ENCODE assay signal across 13 cellular contexts in genomic region chr5:103444333-103445038, GRCh38.
DNase-seq lines count a peak whose midpoint lies in the region; ATAC-seq, FAIRE-seq and TF ChIP-seq lines count a peak whose summit lies in the region.
"Had no signal": no experiment of that assay in that cellular context is flagged by ENCODE, and none has a peak within 500 bp of the region (broad histone marks: within the 10 kb centered on the region; RNA-seq: fewer than 3 reads in every experiment).

No MANE protein-coding gene starts in this region.

- TF ChIP-seq POLR2A in GM12892 (IDR thresholded peaks at IDR 0.05; ENCODE audit: low read depth, low read length), result no peak

- H3K4me3 Mint-ChIP-seq in immature natural killer cell, result no peak overlapping the region
- H3K4me3 Mint-ChIP-seq: activated naive CD8-positive, alpha-beta T cell; T-helper 2 cell treated with Interferon-gamma antibody and Interleukin-4, amounts not matched to agents 5 μg/mL and 100 μg/mL, for 36 hours had no signal

- no peak overlapping the region for H3K27ac Mint-ChIP-seq in immature natural killer cell
- H3K27ac Mint-ChIP-seq: activated naive CD8-positive, alpha-beta T cell; T-helper 2 cell treated with Interferon-gamma antibody and Interleukin-4, amounts not matched to agents 5 μg/mL and 100 μg/mL, for 36 hours had no signal

- FAIRE-seq in GM12892 (lab: Jason Lieb, UNC) (peak; percentile 79), keratinocyte (lab: Jason Lieb, UNC) (peak; percentile 53)

- H3K9me3 Mint-ChIP-seq in immature natural killer cell, result peaks cover 4 to 11% (median 8%) of the 10 kb centered on the region in 6 donors

- no peaks in the 10 kb centered on the region for H3K79me2 ChIP-seq in MM.1S (ENCODE audit: low read length)
- no peaks in the 10 kb centered on the region for H3K79me2 ChIP-seq in keratinocyte (ENCODE audit: control insufficient read depth, insufficient read depth, low read length)

- H2AFZ ChIP-seq in MM.1S (ENCODE audit: low read length) (peak overlapping the region; percentile 67), keratinocyte (ENCODE audit: control insufficient read depth, low read length) (peak overlapping the region; percentile 95)

- H3K9me3 ChIP-seq in MM.1S (replicated peaks; ENCODE audit: insufficient read depth, low read length), result no peaks in the 10 kb centered on the region
- no peaks in the 10 kb centered on the region for H3K9me3 ChIP-seq in keratinocyte (ENCODE audit: control insufficient read depth, low read depth, low read length)

- peaks cover 0 to 4% (median 0%) of the 10 kb centered on the region in 3 donors for H3K36me3 Mint-ChIP-seq in immature natural killer cell
- H3K36me3 Mint-ChIP-seq: activated naive CD8-positive, alpha-beta T cell had no signal

- no peaks in the 10 kb centered on the region for H3K4me1 Mint-ChIP-seq in immature natural killer cell

- peak; percentile 81 for ATAC-seq in GM21786 (IDR thresholded peaks at IDR 0.05; ENCODE audit: unreplicated experiment)

- H3K36me3 ChIP-seq in MM.1S (replicated peaks; ENCODE audit: insufficient read depth, low read length) (no peaks in the 10 kb centered on the region), keratinocyte (ENCODE audit: control insufficient read depth in 2 of 2, extremely low read depth in 1 of 2, insufficient read depth in 2 of 2, low read length in 2 of 2) (no peaks in the 10 kb centered on the region)

- no peaks in the 10 kb centered on the region for H4K20me1 ChIP-seq in MM.1S (ENCODE audit: insufficient read depth, low read length)
- H4K20me1 ChIP-seq in keratinocyte (ENCODE audit: control insufficient read depth, extremely low read depth, insufficient read depth, low read length), result no peaks in the 10 kb centered on the region

- H3K4me1 ChIP-seq in MM.1S (ENCODE audit: low read length) (no peaks in the 10 kb centered on the region), keratinocyte (ENCODE audit: control insufficient read depth, extremely low read depth, insufficient read depth, low read length) (peaks cover 12% of the 10 kb centered on the region)

- H3K9me1 ChIP-seq in keratinocyte (ENCODE audit: control insufficient read depth, extremely low read depth, insufficient read depth, low read length), result no peaks in the 10 kb centered on the region

- H3K4me2 ChIP-seq in MM.1S (ENCODE audit: low read depth, low read length), result peak overlapping the region; percentile 53
- H3K4me2 ChIP-seq in keratinocyte (ENCODE audit: control insufficient read depth, extremely low read depth, insufficient read depth, low read depth, low read length), result peak overlapping the region; percentile 71

- H3K27me3 ChIP-seq in MM.1S (replicated peaks; ENCODE audit: insufficient read depth, low read length), result no peaks in the 10 kb centered on the region
- H3K27me3 ChIP-seq in keratinocyte (ENCODE audit: control insufficient read depth, extremely low read depth, insufficient read depth, low read length), result no peaks in the 10 kb centered on the region

- no peaks in the 10 kb centered on the region for H3F3A ChIP-seq in MM.1S (ENCODE audit: insufficient read depth, low read length)

- no peak overlapping the region for H3K27ac ChIP-seq in MM.1S (ENCODE audit: low read length)
- H3K27ac ChIP-seq in keratinocyte (ENCODE audit: control insufficient read depth, insufficient read depth, low read length), result no peak overlapping the region

- H3K9ac ChIP-seq in MM.1S (ENCODE audit: low read length), result no peak overlapping the region; the same call in 1 of the 2 replicates
- H3K9ac ChIP-seq in keratinocyte (ENCODE audit: control insufficient read depth, extremely low read depth, insufficient read depth, low read length), result no peak overlapping the region

- dilution Hi-C loops in keratinocyte (cut with MboI; ENCODE audit: extremely low pct_ligation_motif_present, low sequenced_read_pairs), result no loop called here

- H3K27me3 Mint-ChIP-seq in immature natural killer cell (ENCODE audit: low read depth in 3 of 3), result peaks cover 0 to 2% (median 0%) of the 10 kb centered on the region in 3 donors

- H3K4me3 ChIP-seq in MM.1S (ENCODE audit: low read length) (peak overlapping the region; percentile 18; the same call in 1 of the 2 replicates), keratinocyte (ENCODE audit: control insufficient read depth in 2 of 3, extremely low read depth in 1 of 3, insufficient read depth in 2 of 3, low read depth in 1 of 3, low read length in 3 of 3) (peak overlapping the region in 1 of 3 experiments; percentile 41)

- H3K9me2 ChIP-seq in MM.1S (replicated peaks; ENCODE audit: insufficient read depth, low read length), result no peaks in the 10 kb centered on the region

- no peak for DNase-seq in GM12892 (ENCODE audit: insufficient read length)
- DNase-seq in MM.1S, result peak; percentile 36
- DNase-seq in keratinocyte (ENCODE audit: low read depth, low spot score), result no peak
- no peak for DNase-seq in NCI-H345 treated with DMSO at 0.1 percent for 48 hours (lab: John Stamatoyannopoulos, UW; ENCODE audit: unreplicated experiment)
- DNase-seq in NCI-H748 treated with DMSO at 0.1 percent for 48 hours (lab: John Stamatoyannopoulos, UW), result no peak
- no peak for DNase-seq in activated T-cell treated with anti-CD3 and anti-CD28 coated beads, Interleukin-2, amount 50 U/mL, for 1 hour
- DNase-seq in immature natural killer cell, result no peak
- DNase-seq: DMS 273 treated with DMSO at 0.1 percent for 48 hours; NCI-H1930; stimulated activated CD4-positive, alpha-beta T cell treated with anti-CD3 and anti-CD28 coated beads, Interleukin-4, amount 100 ng/mL, for 4 hours had no signal

- TF ChIP-seq CTCF in MM.1S (IDR thresholded peaks at IDR 0.05; ENCODE audit: low read length) (no peak), keratinocyte (optimal IDR thresholded peaks at IDR 0.05 in 1 of 3, IDR thresholded peaks at IDR 0.05 in 1 of 3, conservative IDR thresholded peaks at IDR 0.05 in 1 of 3; ENCODE audit: extremely low read depth in 1 of 3, insufficient read depth in 2 of 3, low read length in 3 of 3) (no peak)
